In genomic region chr1:212609701-212610574, GRCh38 we compare ENCODE assay signal across 8 cellular contexts. TPM values are rescaled to one million over a fixed set of nuclear protein-coding genes. Genes with fewer than 3 reads are reported as not detected.
DNase-seq lines count a peak whose midpoint lies in the region; ATAC-seq and TF ChIP-seq lines count a peak whose summit lies in the region.

No MANE protein-coding gene starts in this region.

- H3K27me3 ChIP-seq in BJ (ENCODE audit: control insufficient read depth, insufficient read depth, low read length) (peaks cover 27% of the 10 kb centered on the region), H7 (ENCODE audit: control insufficient read depth, insufficient read depth, low read length) (peaks cover 42% of the 10 kb centered on the region), kidney epithelial cell (ENCODE audit: control insufficient read depth, insufficient read depth, low read length) (peaks cover 26% of the 10 kb centered on the region), thymus (ENCODE audit: control insufficient read depth, insufficient read depth) (peaks cover 46% of the 10 kb centered on the region)

- 30% methylated on average over 20 of the region's 20 CpGs for WGBS in thymus

- H3K36me3 ChIP-seq in BJ (ENCODE audit: control insufficient read depth, insufficient read depth, low read length): no peaks in the 10 kb centered on the region; the same call in 1 of the 2 replicates
- H3K36me3 ChIP-seq in H7 (replicated peaks; ENCODE audit: control insufficient read depth, insufficient read depth, low read length): peaks cover 1% of the 10 kb centered on the region; the same call in 1 of the 2 replicates
- no peaks in the 10 kb centered on the region for H3K36me3 ChIP-seq in kidney epithelial cell (ENCODE audit: control insufficient read depth, insufficient read depth, low read length)
- no peaks in the 10 kb centered on the region for H3K36me3 ChIP-seq in thymus (ENCODE audit: control insufficient read depth, insufficient read depth)

- H3K36me3 Mint-ChIP-seq in activated T-helper 2 cell treated with anti-CD3 and anti-CD28 coated beads, Interferon-gamma antibody, Interleukin-2, Interleukin-4, amounts not matched to agents 10 μg/mL and 5 μg/mL and 100 μg/mL, durations not matched to agents 14 hours and 24 hours and 36 hours (ENCODE audit: low read depth): peaks cover 23% of the 10 kb centered on the region

- CTCF ChIA-PET in BJ (lab: Yijun Ruan, JAX): interaction anchor here (0.6 to 5.5 kb wide), 6 partner anchors 13 to 132 kb away, joined by 3 to 31 read pairs (median 5); no protein-coding TSS in a partner anchor

- DNase-seq in BJ (ENCODE audit: low read depth) (no peak), H7 (no peak), kidney epithelial cell (ENCODE audit: low read depth) (no peak), LoVo (ENCODE audit: low spot score) (no peak), AG08396 (ENCODE audit: low spot score) (no peak)
- no peak for DNase-seq in activated T-helper 2 cell treated with anti-CD3 and anti-CD28 coated beads, Interferon-gamma antibody, Interleukin-2, Interleukin-4, amounts not matched to agents 10 μg/mL and 5 μg/mL and 100 μg/mL, durations not matched to agents 14 hours and 24 hours and 36 hours (ENCODE audit: low spot score)

- peak overlapping the region; percentile 59 for H3K27ac Mint-ChIP-seq in activated T-helper 2 cell treated with anti-CD3 and anti-CD28 coated beads, Interferon-gamma antibody, Interleukin-2, Interleukin-4, amounts not matched to agents 10 μg/mL and 5 μg/mL and 100 μg/mL, durations not matched to agents 14 hours and 24 hours and 36 hours

- TF ChIP-seq CTCF in BJ (IDR thresholded peaks at IDR 0.05; ENCODE audit: insufficient read depth, low read depth, low read length) (no peak), kidney epithelial cell (IDR thresholded peaks at IDR 0.05; ENCODE audit: insufficient read depth, low read length, poor library complexity, severe bottlenecking) (no peak)

- peaks cover 25% of the 10 kb centered on the region for H3K27me3 Mint-ChIP-seq in activated T-helper 2 cell treated with anti-CD3 and anti-CD28 coated beads, Interferon-gamma antibody, Interleukin-2, Interleukin-4, amounts not matched to agents 10 μg/mL and 5 μg/mL and 100 μg/mL, durations not matched to agents 14 hours and 24 hours and 36 hours (ENCODE audit: low read depth)

- intact Hi-C loops in activated T-helper 2 cell treated with anti-CD3 and anti-CD28 coated beads, Interferon-gamma antibody, Interleukin-2, Interleukin-4, amounts not matched to agents 10 μg/mL and 5 μg/mL and 100 μg/mL, durations not matched to agents 14 hours and 24 hours and 36 hours (cut with micrococcal nuclease): loop anchor here (2.0 to 5.0 kb wide), 4 partner anchors 87 to 323 kb away; partner anchors contain the start of gene BATF3

- no peaks in the 10 kb centered on the region for H3K9me3 Mint-ChIP-seq in activated T-helper 2 cell treated with anti-CD3 and anti-CD28 coated beads, Interferon-gamma antibody, Interleukin-2, Interleukin-4, amounts not matched to agents 10 μg/mL and 5 μg/mL and 100 μg/mL, durations not matched to agents 14 hours and 24 hours and 36 hours

- H3K9me3 ChIP-seq in thymus (ENCODE audit: control insufficient read depth): no peaks in the 10 kb centered on the region

- no peak for ATAC-seq in HG03442 (IDR thresholded peaks at IDR 0.05; ENCODE audit: unreplicated experiment)

- H3K4me3 ChIP-seq in BJ (ENCODE audit: low read depth, low read length) (peak overlapping the region; percentile 68), H7 (ENCODE audit: insufficient read depth, low read depth, low read length) (peak overlapping the region; percentile 85), kidney epithelial cell (ENCODE audit: low read depth, low read length) (peak overlapping the region; percentile 78), thymus (ENCODE audit: low read length) (peak overlapping the region; percentile 76)

- H3K4me1 ChIP-seq in thymus (ENCODE audit: control insufficient read depth, insufficient read depth, low read length): peaks cover 9% of the 10 kb centered on the region

- H3K4me3 Mint-ChIP-seq in activated T-helper 2 cell treated with anti-CD3 and anti-CD28 coated beads, Interferon-gamma antibody, Interleukin-2, Interleukin-4, amounts not matched to agents 10 μg/mL and 5 μg/mL and 100 μg/mL, durations not matched to agents 14 hours and 24 hours and 36 hours (ENCODE audit: low read depth): peak overlapping the region; percentile 88

- POLR2A ChIA-PET in BJ (lab: Charles Lee): interaction anchor here (0.5 kb wide), 1 partner anchor 255 kb away, joined by 8 read pairs; no protein-coding TSS in a partner anchor

- H3K4me1 Mint-ChIP-seq in activated T-helper 2 cell treated with anti-CD3 and anti-CD28 coated beads, Interferon-gamma antibody, Interleukin-2, Interleukin-4, amounts not matched to agents 10 μg/mL and 5 μg/mL and 100 μg/mL, durations not matched to agents 14 hours and 24 hours and 36 hours (ENCODE audit: low read depth): peaks cover 52% of the 10 kb centered on the region

- H3K27ac ChIP-seq in thymus (ENCODE audit: low read depth): no peak overlapping the region

RNA-seq across cellular contexts. Expression of gene ATF3, which starts 1.4 kb away (rescaled TPM):
- 4.5 and 5.6 TPM in 2 replicates for polyA plus RNA-seq in BJ (2011; rRNA removed)
- 13.0 and 13.7 TPM in 2 replicates for polyA minus RNA-seq in BJ (2011; rRNA and poly(A)+ RNA removed)
- 15.0 and 19.2 TPM in 2 replicates for total RNA-seq in H7 (2014; rRNA removed; shearing (Covaris generic))
- total RNA-seq in activated T-helper 2 cell treated with anti-CD3 and anti-CD28 coated beads, Interferon-gamma antibody, Interleukin-2, Interleukin-4, amounts not matched to agents 10 μg/mL and 5 μg/mL and 100 μg/mL, durations not matched to agents 14 hours and 24 hours and 36 hours: 17.9 and 23.9 TPM in 2 replicates
- 99.2 and 119 TPM in 2 replicates for total RNA-seq in kidney epithelial cell
- polyA plus RNA-seq in thymus: 34.6 TPM
